1 cellular context compared by ENCODE assay signal in the genomic region with DNA sequence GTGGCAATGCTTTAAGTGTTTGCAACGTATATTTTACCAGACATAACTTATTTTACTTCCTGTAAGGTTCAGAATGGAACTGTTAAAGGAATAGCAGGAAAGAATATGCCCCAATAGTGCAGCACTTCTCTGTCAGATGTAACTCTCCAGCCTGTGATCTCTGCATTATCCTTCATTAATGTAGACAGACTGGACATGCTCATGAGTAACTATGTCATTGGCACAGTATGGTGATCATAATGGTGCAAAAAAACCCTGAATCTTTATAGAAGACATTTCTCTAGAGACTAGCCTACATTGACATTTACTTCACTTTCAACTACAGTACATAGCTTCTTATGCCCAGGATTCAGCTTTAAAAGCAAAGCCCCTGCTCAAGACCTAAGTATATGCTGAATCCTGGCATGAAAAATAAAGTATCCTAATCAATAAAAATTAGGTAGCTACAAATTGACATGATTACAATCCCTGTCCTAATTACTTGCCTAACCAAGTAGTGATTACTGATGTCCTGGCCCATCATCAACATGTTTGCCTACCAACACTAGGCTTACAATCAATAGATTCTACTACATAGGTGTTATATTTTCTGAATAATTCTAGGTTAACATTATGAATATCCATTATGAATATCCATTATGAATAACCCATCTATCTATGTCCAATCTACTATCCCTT.
TF ChIP-seq lines count a peak whose summit lies in the region.

No MANE protein-coding gene starts in this region.

TF ChIP-seq in IMR-90, 13 proteins besides CTCF, POLR2A, EP300 and RAD21 (continued from another document):
- TF ChIP-seq ELK1 (IDR thresholded peaks at IDR 0.05; ENCODE audit: borderline replicate concordance, low read depth, low read length) (no peak), SMC3 (IDR thresholded peaks at IDR 0.05; ENCODE audit: low read depth, low read length) (no peak), RFX5 (IDR thresholded peaks at IDR 0.05; ENCODE audit: low read depth, low read length) (no peak), MAFK (IDR thresholded peaks at IDR 0.05; ENCODE audit: low read depth, low read length) (no peak), FOS (IDR thresholded peaks at IDR 0.05; ENCODE audit: low read depth, low read length) (no peak), MAZ (IDR thresholded peaks at IDR 0.05; ENCODE audit: borderline replicate concordance, low read depth, low read length) (no peak)
